ENCODE assay signal across 23 cellular contexts in the genomic region with DNA sequence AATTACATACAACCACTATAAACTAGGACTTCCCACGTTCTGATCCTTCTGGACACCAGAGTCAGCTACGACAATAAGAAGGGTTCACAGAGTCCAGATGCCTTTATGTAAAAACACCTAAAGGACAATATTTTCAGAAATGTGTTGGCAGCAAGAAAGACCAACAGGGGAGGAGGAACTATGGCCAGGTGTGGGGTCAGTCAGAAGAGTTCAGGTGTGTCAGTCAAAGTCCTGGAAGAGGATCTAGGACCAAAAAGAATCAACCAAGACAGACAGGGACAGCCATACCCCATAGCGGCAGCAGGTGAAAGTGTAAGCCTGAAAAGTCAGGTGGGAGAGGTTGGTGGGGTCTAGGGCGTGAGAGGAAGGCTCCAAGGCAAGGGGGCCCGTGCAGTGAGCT.
"Had no signal": no experiment of that assay in that cellular context is flagged by ENCODE, and none has a peak within 500 bp of the region (broad histone marks: within the 10 kb centered on the region; RNA-seq: fewer than 3 reads in every experiment).

No MANE protein-coding gene starts in this region.

- H2AFZ ChIP-seq: hepatocyte, parathyroid adenoma had no signal

- H3K36me3 ChIP-seq: left ventricle myocardium inferior, neutrophil, stomach, thyroid gland, transverse colon, upper lobe of left lung, vagina had no signal

- H3K4me2 ChIP-seq: hepatocyte had no signal

- DNase-seq: islet precursor cell; left ventricle myocardium inferior; naive thymus-derived CD8-positive, alpha-beta T cell; occipital lobe; psoas muscle; stimulated activated CD4-positive, alpha-beta T cell treated with anti-CD3 and anti-CD28 coated beads, Interleukin-12 subunit alpha, Interleukin-12 subunit beta, amount 100 ng/mL, for 4 hours; stimulated activated CD4-positive, alpha-beta T cell treated with anti-CD3 and anti-CD28 coated beads, Interleukin-15, amount 100 ng/mL, for 24 hours; stimulated activated CD4-positive, alpha-beta T cell treated with anti-CD3 and anti-CD28 coated beads, Interleukin-2, amount 100 ng/mL, for 24 hours; stimulated activated CD4-positive, alpha-beta T cell treated with anti-CD3 and anti-CD28 coated beads, Interleukin-4, amount 100 ng/mL, for 1 hour; stimulated activated naive B cell treated with anti-CD40 and anti-IgM and Interleukin-4, amounts not matched to agents 10 μg/mL and 1 μg/mL and 100 μg/mL, for 72 hours; stimulated activated naive CD8-positive, alpha-beta T cell treated with anti-CD3 and anti-CD28 coated beads, Interleukin-15, Interleukin-2, amounts not matched to agents 100 U/mL and 50 U/mL, for 24 hours; stomach; testis; thyroid gland; transverse colon; upper lobe of left lung had no signal

- ATAC-seq: naive thymus-derived CD8-positive, alpha-beta T cell; psoas muscle; sciatic nerve; stimulated activated naive B cell treated with anti-CD40 and anti-IgM and Interleukin-4, amounts not matched to agents 10 μg/mL and 1 μg/mL and 100 μg/mL, for 72 hours; stimulated activated naive CD8-positive, alpha-beta T cell treated with anti-CD3 and anti-CD28 coated beads, Interleukin-15, Interleukin-2, amounts not matched to agents 100 U/mL and 50 U/mL, for 24 hours had no signal

- H3K9me3 ChIP-seq: left ventricle myocardium inferior, neutrophil, psoas muscle, stomach, testis, thyroid gland, transverse colon, upper lobe of left lung, vagina had no signal

- H3K27ac ChIP-seq: hepatocyte, left ventricle myocardium inferior, parathyroid adenoma, psoas muscle, skin epidermis, stomach, testis, thyroid gland, transverse colon, upper lobe of left lung, vagina had no signal

- H3K9ac ChIP-seq: parathyroid adenoma had no signal

- H3K4me1 ChIP-seq: left ventricle myocardium inferior, parathyroid adenoma, psoas muscle, stomach, testis, thyroid gland, transverse colon, upper lobe of left lung had no signal

- H3K27me3 ChIP-seq: hepatocyte, neutrophil, testis, thyroid gland, transverse colon, upper lobe of left lung, vagina had no signal

- H3K4me3 ChIP-seq: hepatocyte, left ventricle myocardium inferior, lung, psoas muscle, skin epidermis, stomach, testis, thyroid gland, transverse colon, upper lobe of left lung, vagina had no signal
